Comparison of ENCODE assay signal across 11 cellular contexts in the genomic region with DNA sequence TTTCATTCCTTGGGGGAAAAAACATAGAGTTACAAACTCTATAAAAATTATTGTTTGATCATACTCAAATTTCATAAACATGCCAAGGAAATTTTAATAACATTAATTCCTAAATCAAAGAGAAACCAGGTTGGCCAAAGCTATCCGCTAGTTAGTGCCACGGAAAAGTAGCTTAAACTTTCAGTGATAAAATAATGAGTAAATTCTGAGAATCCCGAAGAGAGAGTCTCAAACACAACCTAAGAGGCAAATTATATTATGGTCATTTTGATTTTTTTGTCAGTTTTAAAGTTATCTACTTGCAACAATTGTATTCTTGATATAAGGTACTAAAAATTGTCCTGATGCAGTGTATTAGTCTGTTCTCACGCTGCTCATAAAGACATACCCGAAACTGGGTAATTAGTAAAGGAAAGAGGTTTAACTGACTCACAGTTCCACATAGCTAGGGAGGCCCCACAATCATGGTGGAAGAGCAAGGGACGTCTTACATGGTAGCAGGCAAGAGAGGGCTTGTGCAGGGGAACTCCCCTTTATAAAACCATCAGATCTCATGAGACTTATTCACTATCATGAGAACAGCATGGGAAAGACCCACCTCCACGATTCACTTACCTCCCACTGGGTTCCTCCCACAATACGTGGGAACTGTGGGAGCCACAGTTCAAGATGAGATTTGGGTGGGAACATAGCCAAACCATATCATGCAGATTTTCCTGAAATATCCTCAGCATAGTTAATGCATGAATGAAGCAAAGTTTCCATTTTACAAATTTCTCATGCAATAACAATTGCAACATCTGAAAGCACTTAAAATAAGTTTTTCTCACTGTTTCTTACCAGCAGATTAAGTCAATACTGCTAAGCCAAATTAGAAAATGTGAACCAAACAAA.
DNase-seq lines count a peak whose midpoint lies in the region; ATAC-seq, FAIRE-seq and TF ChIP-seq lines count a peak whose summit lies in the region.
"Had no signal": no experiment of that assay in that cellular context is flagged by ENCODE, and none has a peak within 500 bp of the region (broad histone marks: within the 10 kb centered on the region; RNA-seq: fewer than 3 reads in every experiment).

No MANE protein-coding gene starts in this region.

- peak; percentile 62 for ATAC-seq in GM19351 (IDR thresholded peaks at IDR 0.05; ENCODE audit: unreplicated experiment)
- ATAC-seq in HG03432 (IDR thresholded peaks at IDR 0.05; ENCODE audit: unreplicated experiment), result peak; percentile 73
- ATAC-seq in right lobe of liver, result no peak
- no peak for ATAC-seq in GM19324 (IDR thresholded peaks at IDR 0.05; ENCODE audit: low FRiP score, unreplicated experiment)

- H3K4me3 ChIP-seq in fibroblast of pulmonary artery (replicated peaks; ENCODE audit: low read depth, low read length) (no peak overlapping the region), right lobe of liver (no peak overlapping the region)

- no peaks in the 10 kb centered on the region for H3K4me1 Mint-ChIP-seq in immature natural killer cell

- DNase-seq in GM04504 (ENCODE audit: low read depth) (peak; percentile 29), fibroblast of pulmonary artery (ENCODE audit: low read depth) (peak; percentile 81), right lobe of liver (no peak), immature natural killer cell (no peak), H54 (ENCODE audit: insufficient read length, low spot score) (no peak)
- DNase-seq: activated CD8-positive, alpha-beta memory T cell treated with anti-CD3 and anti-CD28 coated beads for 24 hours; Caco-2; NCI-H446 had no signal

- H3K27ac Mint-ChIP-seq in immature natural killer cell, result no peak overlapping the region

- H3K36me3 ChIP-seq in right lobe of liver, result no peaks in the 10 kb centered on the region

- H3K36me3 Mint-ChIP-seq in immature natural killer cell, result no peaks in the 10 kb centered on the region

- H3K9me3 ChIP-seq in right lobe of liver, result peaks cover 0 to 2% (median 0%) of the 10 kb centered on the region in 4 donors
- H3K9me3 ChIP-seq: Caco-2 had no signal

- H3K27me3 ChIP-seq in right lobe of liver, result no peaks in the 10 kb centered on the region

- no peaks in the 10 kb centered on the region for H3K9me3 Mint-ChIP-seq in immature natural killer cell

- peaks cover 2 to 11% (median 5%) of the 10 kb centered on the region in 3 donors for H3K27me3 Mint-ChIP-seq in immature natural killer cell (ENCODE audit: low read depth in 3 of 3)

- H3K4me3 Mint-ChIP-seq in immature natural killer cell, result no peak overlapping the region

- TF ChIP-seq CTCF in fibroblast of pulmonary artery (IDR thresholded peaks at IDR 0.05; ENCODE audit: low read length, missing control alignments), result no peak
- TF ChIP-seq CTCF in right lobe of liver (IDR thresholded peaks at IDR 0.05), result no peak

- intact Hi-C loops in right lobe of liver (cut with DNase I), result no loop called here

- WGBS in right lobe of liver (ENCODE audit: insufficient coverage, low coverage, low lambda C conversion rate, missing lambda C conversion rate), result 75% methylated on average over 8 of the region's 8 CpGs

- H3K27ac ChIP-seq in right lobe of liver, result no peak overlapping the region

- no peaks in the 10 kb centered on the region for H3K4me1 ChIP-seq in right lobe of liver
- H3K4me1 ChIP-seq: Caco-2 had no signal

- FAIRE-seq in H54 (lab: Jason Lieb, UNC), result no peak

- TF ChIP-seq POLR2A in right lobe of liver (IDR thresholded peaks at IDR 0.05) (no peak), H54 (IDR thresholded peaks at IDR 0.05; ENCODE audit: low read depth, low read length) (no peak)

Comparison
In these comparisons a context has a peak if more than half of its experiments do, and no peak if none do; other contexts are left out.
1. DNase-seq: peak in GM04504 (single experiment) and fibroblast of pulmonary artery (single experiment); none in right lobe of liver (0 of 3), immature natural killer cell (0 of 3) and H54 (single experiment).
2. ATAC-seq: peak in GM19351 (single experiment) and HG03432 (single experiment); none in right lobe of liver (0 of 4) and GM19324 (single experiment).